Comparison of ENCODE assay signal across 1 cellular context in genomic region chr7:47500103-47500563, GRCh38.
A peak's percentile ranks its signal among the peaks of the same experiment; 100 is the strongest.
TF ChIP-seq lines count a peak whose summit lies in the region.

No MANE protein-coding gene starts in this region.

TF ChIP-seq in HepG2, 621 proteins besides CTCF, POLR2A, EP300 and RAD21 (continued from another document and continues in another):
- TF ChIP-seq TAF1 (CRISPR knock-in tag; IDR thresholded peaks at IDR 0.05), result no peak
- no peak for TF ChIP-seq MYNN (CRISPR knock-in tag; IDR thresholded peaks at IDR 0.05; ENCODE audit: low read depth)
- no peak for TF ChIP-seq SP2 (CRISPR knock-in tag; IDR thresholded peaks at IDR 0.05)
- TF ChIP-seq NPAS2 (CRISPR knock-in tag; IDR thresholded peaks at IDR 0.05; ENCODE audit: borderline replicate concordance), result no peak
- no peak for TF ChIP-seq SAFB2 (CRISPR knock-in tag; IDR thresholded peaks at IDR 0.05; ENCODE audit: borderline replicate concordance, low read depth)
- TF ChIP-seq NR2F1 (CRISPR knock-in tag; IDR thresholded peaks at IDR 0.05), result no peak
- TF ChIP-seq, protein P1, sequence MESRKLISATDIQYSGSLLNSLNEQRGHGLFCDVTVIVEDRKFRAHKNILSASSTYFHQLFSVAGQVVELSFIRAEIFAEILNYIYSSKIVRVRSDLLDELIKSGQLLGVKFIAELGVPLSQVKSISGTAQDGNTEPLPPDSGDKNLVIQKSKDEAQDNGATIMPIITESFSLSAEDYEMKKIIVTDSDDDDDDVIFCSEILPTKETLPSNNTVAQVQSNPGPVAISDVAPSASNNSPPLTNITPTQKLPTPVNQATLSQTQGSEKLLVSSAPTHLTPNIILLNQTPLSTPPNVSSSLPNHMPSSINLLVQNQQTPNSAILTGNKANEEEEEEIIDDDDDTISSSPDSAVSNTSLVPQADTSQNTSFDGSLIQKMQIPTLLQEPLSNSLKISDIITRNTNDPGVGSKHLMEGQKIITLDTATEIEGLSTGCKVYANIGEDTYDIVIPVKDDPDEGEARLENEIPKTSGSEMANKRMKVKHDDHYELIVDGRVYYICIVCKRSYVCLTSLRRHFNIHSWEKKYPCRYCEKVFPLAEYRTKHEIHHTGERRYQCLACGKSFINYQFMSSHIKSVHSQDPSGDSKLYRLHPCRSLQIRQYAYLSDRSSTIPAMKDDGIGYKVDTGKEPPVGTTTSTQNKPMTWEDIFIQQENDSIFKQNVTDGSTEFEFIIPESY (CRISPR knock-in tag; IDR thresholded peaks at IDR 0.05), result no peak
- TF ChIP-seq, protein P2, sequence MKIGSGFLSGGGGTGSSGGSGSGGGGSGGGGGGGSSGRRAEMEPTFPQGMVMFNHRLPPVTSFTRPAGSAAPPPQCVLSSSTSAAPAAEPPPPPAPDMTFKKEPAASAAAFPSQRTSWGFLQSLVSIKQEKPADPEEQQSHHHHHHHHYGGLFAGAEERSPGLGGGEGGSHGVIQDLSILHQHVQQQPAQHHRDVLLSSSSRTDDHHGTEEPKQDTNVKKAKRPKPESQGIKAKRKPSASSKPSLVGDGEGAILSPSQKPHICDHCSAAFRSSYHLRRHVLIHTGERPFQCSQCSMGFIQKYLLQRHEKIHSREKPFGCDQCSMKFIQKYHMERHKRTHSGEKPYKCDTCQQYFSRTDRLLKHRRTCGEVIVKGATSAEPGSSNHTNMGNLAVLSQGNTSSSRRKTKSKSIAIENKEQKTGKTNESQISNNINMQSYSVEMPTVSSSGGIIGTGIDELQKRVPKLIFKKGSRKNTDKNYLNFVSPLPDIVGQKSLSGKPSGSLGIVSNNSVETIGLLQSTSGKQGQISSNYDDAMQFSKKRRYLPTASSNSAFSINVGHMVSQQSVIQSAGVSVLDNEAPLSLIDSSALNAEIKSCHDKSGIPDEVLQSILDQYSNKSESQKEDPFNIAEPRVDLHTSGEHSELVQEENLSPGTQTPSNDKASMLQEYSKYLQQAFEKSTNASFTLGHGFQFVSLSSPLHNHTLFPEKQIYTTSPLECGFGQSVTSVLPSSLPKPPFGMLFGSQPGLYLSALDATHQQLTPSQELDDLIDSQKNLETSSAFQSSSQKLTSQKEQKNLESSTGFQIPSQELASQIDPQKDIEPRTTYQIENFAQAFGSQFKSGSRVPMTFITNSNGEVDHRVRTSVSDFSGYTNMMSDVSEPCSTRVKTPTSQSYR (CRISPR knock-in tag; IDR thresholded peaks at IDR 0.05; ENCODE audit: borderline replicate concordance), result no peak
- no peak for TF ChIP-seq ZNF496 (CRISPR knock-in tag; IDR thresholded peaks at IDR 0.05; ENCODE audit: insufficient replicate concordance)
- TF ChIP-seq, protein P3, sequence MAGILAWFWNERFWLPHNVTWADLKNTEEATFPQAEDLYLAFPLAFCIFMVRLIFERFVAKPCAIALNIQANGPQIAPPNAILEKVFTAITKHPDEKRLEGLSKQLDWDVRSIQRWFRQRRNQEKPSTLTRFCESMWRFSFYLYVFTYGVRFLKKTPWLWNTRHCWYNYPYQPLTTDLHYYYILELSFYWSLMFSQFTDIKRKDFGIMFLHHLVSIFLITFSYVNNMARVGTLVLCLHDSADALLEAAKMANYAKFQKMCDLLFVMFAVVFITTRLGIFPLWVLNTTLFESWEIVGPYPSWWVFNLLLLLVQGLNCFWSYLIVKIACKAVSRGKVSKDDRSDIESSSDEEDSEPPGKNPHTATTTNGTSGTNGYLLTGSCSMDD (CRISPR knock-in tag; IDR thresholded peaks at IDR 0.05), result no peak
- TF ChIP-seq ZFP37 (CRISPR knock-in tag; IDR thresholded peaks at IDR 0.05; ENCODE audit: borderline replicate concordance), result peak; percentile 49; the same call in 1 of the 2 replicates
- TF ChIP-seq, protein P4, sequence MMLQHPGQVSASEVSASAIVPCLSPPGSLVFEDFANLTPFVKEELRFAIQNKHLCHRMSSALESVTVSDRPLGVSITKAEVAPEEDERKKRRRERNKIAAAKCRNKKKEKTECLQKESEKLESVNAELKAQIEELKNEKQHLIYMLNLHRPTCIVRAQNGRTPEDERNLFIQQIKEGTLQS (CRISPR knock-in tag; IDR thresholded peaks at IDR 0.05), result no peak
- no peak for TF ChIP-seq ZNF10 (CRISPR knock-in tag; IDR thresholded peaks at IDR 0.05; ENCODE audit: borderline replicate concordance, low read depth)
- TF ChIP-seq POLR2AphosphoS5 (IDR thresholded peaks at IDR 0.05; ENCODE audit: low read depth, low read length), result no peak
- TF ChIP-seq RFXANK (CRISPR knock-in tag; IDR thresholded peaks at IDR 0.05), result no peak
- peak; percentile 96 for TF ChIP-seq ZNF687 (CRISPR knock-in tag; IDR thresholded peaks at IDR 0.05)
- no peak for TF ChIP-seq ATF7 (IDR thresholded peaks at IDR 0.05)
- no peak for TF ChIP-seq ATF7 (CRISPR knock-in tag; IDR thresholded peaks at IDR 0.05)
- no peak for TF ChIP-seq ZNF318 (CRISPR knock-in tag; IDR thresholded peaks at IDR 0.05)
- no peak for TF ChIP-seq JUN (CRISPR knock-in tag; IDR thresholded peaks at IDR 0.05)
- no peak for TF ChIP-seq KDM6A (CRISPR knock-in tag; IDR thresholded peaks at IDR 0.05; ENCODE audit: low read depth)
- TF ChIP-seq ZNF441 (CRISPR knock-in tag; IDR thresholded peaks at IDR 0.05; ENCODE audit: borderline replicate concordance), result no peak; the same call in 1 of the 2 replicates
- no peak for TF ChIP-seq SNAPC2 (CRISPR knock-in tag; IDR thresholded peaks at IDR 0.05)
- TF ChIP-seq CBX2 (IDR thresholded peaks at IDR 0.05; ENCODE audit: low read depth, low read length), result no peak
- no peak for TF ChIP-seq CBX2 (CRISPR knock-in tag; IDR thresholded peaks at IDR 0.05; ENCODE audit: low read depth)
- TF ChIP-seq ZNF569 (CRISPR knock-in tag; IDR thresholded peaks at IDR 0.05; ENCODE audit: borderline replicate concordance), result no peak
- TF ChIP-seq, protein P5, sequence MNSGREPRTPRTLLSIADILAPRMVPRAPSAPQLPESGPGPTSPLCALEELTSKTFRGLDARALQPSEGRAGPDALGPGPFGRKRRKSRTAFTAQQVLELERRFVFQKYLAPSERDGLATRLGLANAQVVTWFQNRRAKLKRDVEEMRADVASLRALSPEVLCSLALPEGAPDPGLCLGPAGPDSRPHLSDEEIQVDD (CRISPR knock-in tag; IDR thresholded peaks at IDR 0.05; ENCODE audit: borderline replicate concordance), result no peak
- TF ChIP-seq NFKB2 (CRISPR knock-in tag; IDR thresholded peaks at IDR 0.05; ENCODE audit: borderline replicate concordance), result peak; percentile 64; the same call in 1 of the 2 replicates
- TF ChIP-seq KLF6 (CRISPR knock-in tag; IDR thresholded peaks at IDR 0.05), result no peak
- TF ChIP-seq, protein P6, sequence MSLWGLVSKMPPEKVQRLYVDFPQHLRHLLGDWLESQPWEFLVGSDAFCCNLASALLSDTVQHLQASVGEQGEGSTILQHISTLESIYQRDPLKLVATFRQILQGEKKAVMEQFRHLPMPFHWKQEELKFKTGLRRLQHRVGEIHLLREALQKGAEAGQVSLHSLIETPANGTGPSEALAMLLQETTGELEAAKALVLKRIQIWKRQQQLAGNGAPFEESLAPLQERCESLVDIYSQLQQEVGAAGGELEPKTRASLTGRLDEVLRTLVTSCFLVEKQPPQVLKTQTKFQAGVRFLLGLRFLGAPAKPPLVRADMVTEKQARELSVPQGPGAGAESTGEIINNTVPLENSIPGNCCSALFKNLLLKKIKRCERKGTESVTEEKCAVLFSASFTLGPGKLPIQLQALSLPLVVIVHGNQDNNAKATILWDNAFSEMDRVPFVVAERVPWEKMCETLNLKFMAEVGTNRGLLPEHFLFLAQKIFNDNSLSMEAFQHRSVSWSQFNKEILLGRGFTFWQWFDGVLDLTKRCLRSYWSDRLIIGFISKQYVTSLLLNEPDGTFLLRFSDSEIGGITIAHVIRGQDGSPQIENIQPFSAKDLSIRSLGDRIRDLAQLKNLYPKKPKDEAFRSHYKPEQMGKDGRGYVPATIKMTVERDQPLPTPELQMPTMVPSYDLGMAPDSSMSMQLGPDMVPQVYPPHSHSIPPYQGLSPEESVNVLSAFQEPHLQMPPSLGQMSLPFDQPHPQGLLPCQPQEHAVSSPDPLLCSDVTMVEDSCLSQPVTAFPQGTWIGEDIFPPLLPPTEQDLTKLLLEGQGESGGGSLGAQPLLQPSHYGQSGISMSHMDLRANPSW (CRISPR knock-in tag; IDR thresholded peaks at IDR 0.05; ENCODE audit: borderline replicate concordance), result no peak
- no peak for TF ChIP-seq ZNF629 (CRISPR knock-in tag; conservative IDR thresholded peaks at IDR 0.05)
- TF ChIP-seq TBL1XR1 (IDR thresholded peaks at IDR 0.05; ENCODE audit: borderline replicate concordance, low read length, partially characterized antibody), result no peak
- TF ChIP-seq, protein P7, sequence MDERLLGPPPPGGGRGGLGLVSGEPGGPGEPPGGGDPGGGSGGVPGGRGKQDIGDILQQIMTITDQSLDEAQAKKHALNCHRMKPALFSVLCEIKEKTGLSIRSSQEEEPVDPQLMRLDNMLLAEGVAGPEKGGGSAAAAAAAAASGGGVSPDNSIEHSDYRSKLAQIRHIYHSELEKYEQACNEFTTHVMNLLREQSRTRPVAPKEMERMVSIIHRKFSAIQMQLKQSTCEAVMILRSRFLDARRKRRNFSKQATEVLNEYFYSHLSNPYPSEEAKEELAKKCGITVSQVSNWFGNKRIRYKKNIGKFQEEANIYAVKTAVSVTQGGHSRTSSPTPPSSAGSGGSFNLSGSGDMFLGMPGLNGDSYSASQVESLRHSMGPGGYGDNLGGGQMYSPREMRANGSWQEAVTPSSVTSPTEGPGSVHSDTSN (CRISPR knock-in tag; IDR thresholded peaks at IDR 0.05), result no peak
- no peak for TF ChIP-seq ZNF24 (IDR thresholded peaks at IDR 0.05)
- no peak for TF ChIP-seq ZNF644 (CRISPR knock-in tag; IDR thresholded peaks at IDR 0.05; ENCODE audit: low read depth)
